ENCODE assay signal across 8 cellular contexts in the genomic region with DNA sequence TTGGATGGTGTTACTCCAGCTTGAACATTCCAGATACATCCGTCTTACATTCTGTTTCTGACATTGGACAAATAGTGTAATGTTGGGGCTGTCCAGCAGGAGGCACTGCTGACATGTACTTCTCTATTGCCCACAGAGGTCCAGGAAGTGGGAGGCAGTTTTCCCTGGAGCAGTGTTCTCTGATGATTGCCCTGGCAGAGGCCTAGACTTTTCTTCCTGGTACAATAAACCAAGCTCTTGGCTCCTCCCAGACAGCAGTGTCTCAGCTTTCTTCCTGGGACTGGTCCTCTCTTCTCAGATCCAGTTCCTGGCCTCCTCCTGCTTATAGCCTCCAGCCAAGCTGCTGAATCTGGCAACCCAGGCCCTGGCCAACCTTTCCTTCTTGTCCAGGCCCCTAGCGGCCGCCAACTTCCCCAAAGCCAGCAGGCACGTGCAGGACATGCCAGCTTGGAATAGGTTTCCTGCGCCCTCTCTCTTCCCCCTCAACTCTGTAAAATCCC. TPM values are rescaled to one million over a fixed set of nuclear protein-coding genes. Genes with fewer than 3 reads are reported as not detected.
DNase-seq lines count a peak whose midpoint lies in the region; ATAC-seq and TF ChIP-seq lines count a peak whose summit lies in the region.

No MANE protein-coding gene starts in this region.

- no peak overlapping the region for H3K27ac Mint-ChIP-seq in CD8-positive, alpha-beta memory T cell
- H3K27ac Mint-ChIP-seq in activated T-helper 1 cell treated with anti-CD3 and anti-CD28 coated beads, Interleukin-12 subunit alpha, Interleukin-12 subunit beta, Interleukin-2, Interleukin-4 antibody, amounts not matched to agents 30 ng/mL and 10 ng/mL and 1 ng/mL, durations not matched to agents 14 hours and 24 hours and 36 hours, result no peak overlapping the region
- H3K27ac Mint-ChIP-seq in natural killer cell, result no peak overlapping the region

- no peaks in the 10 kb centered on the region for H3K27me3 ChIP-seq in CD8-positive, alpha-beta memory T cell (ENCODE audit: insufficient read depth, low read length, poor library complexity, severe bottlenecking)
- H3K27me3 ChIP-seq in HL-60 (ENCODE audit: insufficient read depth, poor library complexity, severe bottlenecking) (no peaks in the 10 kb centered on the region), NT2/D1 (ENCODE audit: insufficient read depth, insufficient read length) (no peaks in the 10 kb centered on the region), tibial artery (peaks cover 0 to 42% of the 10 kb centered on the region in 2 donors)

- H3K4me1 Mint-ChIP-seq in CD8-positive, alpha-beta memory T cell, result peaks cover 5 to 6% (median 6%) of the 10 kb centered on the region in 3 donors
- peaks cover 22% of the 10 kb centered on the region for H3K4me1 Mint-ChIP-seq in activated T-helper 1 cell treated with anti-CD3 and anti-CD28 coated beads, Interleukin-12 subunit alpha, Interleukin-12 subunit beta, Interleukin-2, Interleukin-4 antibody, amounts not matched to agents 30 ng/mL and 10 ng/mL and 1 ng/mL, durations not matched to agents 14 hours and 24 hours and 36 hours (ENCODE audit: low read depth)
- H3K4me1 Mint-ChIP-seq in natural killer cell, result no peaks in the 10 kb centered on the region

- ATAC-seq in natural killer cell (peak; percentile 33 to 53 (median 36)), HG02884 (IDR thresholded peaks at IDR 0.05; ENCODE audit: unreplicated experiment) (no peak)

- intact Hi-C loops in activated T-helper 1 cell treated with anti-CD3 and anti-CD28 coated beads, Interleukin-12 subunit alpha, Interleukin-12 subunit beta, Interleukin-2, Interleukin-4 antibody, amounts not matched to agents 30 ng/mL and 10 ng/mL and 1 ng/mL, durations not matched to agents 14 hours and 24 hours and 36 hours (cut with micrococcal nuclease), result loop anchor here (2.0 kb wide), 2 partner anchors 15 to 119 kb away; a partner anchor contains a TSS
- intact Hi-C loops in natural killer cell (cut with micrococcal nuclease) (no loop called here), tibial artery (cut with DNase I; ENCODE audit: low total_unique reads) (no loop called here)

- no peaks in the 10 kb centered on the region for H3K36me3 Mint-ChIP-seq in CD8-positive, alpha-beta memory T cell
- no peaks in the 10 kb centered on the region for H3K36me3 Mint-ChIP-seq in activated T-helper 1 cell treated with anti-CD3 and anti-CD28 coated beads, Interleukin-12 subunit alpha, Interleukin-12 subunit beta, Interleukin-2, Interleukin-4 antibody, amounts not matched to agents 30 ng/mL and 10 ng/mL and 1 ng/mL, durations not matched to agents 14 hours and 24 hours and 36 hours (ENCODE audit: low read depth)
- H3K36me3 Mint-ChIP-seq in natural killer cell, result no peaks in the 10 kb centered on the region

- no peak overlapping the region for H3K27ac ChIP-seq in CD8-positive, alpha-beta memory T cell (ENCODE audit: low read depth, low read length)
- H3K27ac ChIP-seq in HL-60 (replicated peaks) (no peak overlapping the region), tibial artery (no peak overlapping the region)

- H3K36me3 ChIP-seq in CD8-positive, alpha-beta memory T cell (ENCODE audit: insufficient read depth, low read length), result no peaks in the 10 kb centered on the region
- H3K36me3 ChIP-seq in NT2/D1 (ENCODE audit: insufficient read depth, insufficient read length, low read length) (no peaks in the 10 kb centered on the region), tibial artery (no peaks in the 10 kb centered on the region)

- CTCF ChIA-PET in CD8-positive, alpha-beta memory T cell (lab: Charles Lee), result interaction anchor here (0.8 to 10.1 kb wide), 15 partner anchors 14 to 440 kb away, joined by 3 to 276 read pairs (median 4); a partner anchor contains a TSS

- no peak overlapping the region for H3K4me3 Mint-ChIP-seq in CD8-positive, alpha-beta memory T cell
- H3K4me3 Mint-ChIP-seq in activated T-helper 1 cell treated with anti-CD3 and anti-CD28 coated beads, Interleukin-12 subunit alpha, Interleukin-12 subunit beta, Interleukin-2, Interleukin-4 antibody, amounts not matched to agents 30 ng/mL and 10 ng/mL and 1 ng/mL, durations not matched to agents 14 hours and 24 hours and 36 hours, result no peak overlapping the region
- H3K4me3 Mint-ChIP-seq in natural killer cell, result no peak overlapping the region

- H3K9me3 ChIP-seq in CD8-positive, alpha-beta memory T cell (ENCODE audit: low read length), result no peaks in the 10 kb centered on the region
- H3K9me3 ChIP-seq in NT2/D1 (ENCODE audit: insufficient read depth, low read length) (no peaks in the 10 kb centered on the region), tibial artery (no peaks in the 10 kb centered on the region)

- POLR2A ChIA-PET in CD8-positive, alpha-beta memory T cell (lab: Charles Lee), result no interaction called here

- H3K4me3 ChIP-seq in CD8-positive, alpha-beta memory T cell (ENCODE audit: low read length), result no peak overlapping the region
- H3K4me3 ChIP-seq in HL-60 (replicated peaks; ENCODE audit: insufficient read depth, low read length) (no peak overlapping the region), NT2/D1 (ENCODE audit: insufficient read length, low read depth) (no peak overlapping the region), fibroblast of mammary gland (ENCODE audit: control insufficient read depth, low read depth, low read length) (no peak overlapping the region), tibial artery (no peak overlapping the region)

- peaks cover 4 to 7% of the 10 kb centered on the region in 2 donors for H3K27me3 Mint-ChIP-seq in CD8-positive, alpha-beta memory T cell
- peaks cover 12% of the 10 kb centered on the region for H3K27me3 Mint-ChIP-seq in activated T-helper 1 cell treated with anti-CD3 and anti-CD28 coated beads, Interleukin-12 subunit alpha, Interleukin-12 subunit beta, Interleukin-2, Interleukin-4 antibody, amounts not matched to agents 30 ng/mL and 10 ng/mL and 1 ng/mL, durations not matched to agents 14 hours and 24 hours and 36 hours (ENCODE audit: insufficient read depth)
- peaks cover 6 to 9% of the 10 kb centered on the region in 2 donors for H3K27me3 Mint-ChIP-seq in natural killer cell (ENCODE audit: low read depth in 2 of 2)

- peak; percentile 29 to 57 (median 41) for DNase-seq in CD8-positive, alpha-beta memory T cell
- peak in 1 of 2 experiments; percentile 51 for DNase-seq in HL-60 (ENCODE audit: low read depth in 1 of 2, low spot score in 1 of 2)
- DNase-seq in NT2/D1 (ENCODE audit: low read depth, low spot score), result peak; percentile 89
- peak; percentile 34 for DNase-seq in activated T-helper 1 cell treated with anti-CD3 and anti-CD28 coated beads, Interleukin-12 subunit alpha, Interleukin-12 subunit beta, Interleukin-2, Interleukin-4 antibody, amounts not matched to agents 30 ng/mL and 10 ng/mL and 1 ng/mL, durations not matched to agents 14 hours and 24 hours and 36 hours (ENCODE audit: low spot score)
- DNase-seq in fibroblast of mammary gland (ENCODE audit: low read depth), result peak; percentile 92
- DNase-seq in natural killer cell, result peak; percentile 34
- DNase-seq in tibial artery, result peak; percentile 90 to 95

- H3K4me1 ChIP-seq in CD8-positive, alpha-beta memory T cell (ENCODE audit: insufficient read depth, low read length), result peaks cover 6% of the 10 kb centered on the region
- peaks cover 16% of the 10 kb centered on the region for H3K4me1 ChIP-seq in NT2/D1 (ENCODE audit: insufficient read depth, insufficient read length)
- peaks cover 0 to 11% (median 0%) of the 10 kb centered on the region in 4 donors for H3K4me1 ChIP-seq in tibial artery

- peak overlapping the region; percentile 12 for H3K9ac ChIP-seq in NT2/D1 (ENCODE audit: insufficient read length, low read depth)

- H3K9me3 Mint-ChIP-seq in CD8-positive, alpha-beta memory T cell, result no peaks in the 10 kb centered on the region
- H3K9me3 Mint-ChIP-seq in activated T-helper 1 cell treated with anti-CD3 and anti-CD28 coated beads, Interleukin-12 subunit alpha, Interleukin-12 subunit beta, Interleukin-2, Interleukin-4 antibody, amounts not matched to agents 30 ng/mL and 10 ng/mL and 1 ng/mL, durations not matched to agents 14 hours and 24 hours and 36 hours, result no peaks in the 10 kb centered on the region
- no peaks in the 10 kb centered on the region for H3K9me3 Mint-ChIP-seq in natural killer cell

- TF ChIP-seq CTCF in HL-60 (IDR thresholded peaks at IDR 0.05; ENCODE audit: insufficient read depth, low read length) (peak; percentile 66), fibroblast of mammary gland (conservative IDR thresholded peaks at IDR 0.05; ENCODE audit: control insufficient read depth, insufficient read depth, low read depth, low read length) (peak; percentile 91), natural killer cell (IDR thresholded peaks at IDR 0.05) (peak; percentile 65), tibial artery (IDR thresholded peaks at IDR 0.05) (peak; percentile 64 to 79)

RNA-seq across cellular contexts. Expression of a gene that starts 14.9 kb away (rescaled TPM):
- 1 to 10 TPM; 5.4 to 6.1 TPM for total RNA-seq in CD8-positive, alpha-beta memory T cell
- polyA plus RNA-seq in CD8-positive, alpha-beta memory T cell, result 3.1 TPM
- total RNA-seq in activated T-helper 1 cell treated with anti-CD3 and anti-CD28 coated beads, Interleukin-12 subunit alpha, Interleukin-12 subunit beta, Interleukin-2, Interleukin-4 antibody, amounts not matched to agents 30 ng/mL and 10 ng/mL and 1 ng/mL, durations not matched to agents 14 hours and 24 hours and 36 hours, result 2.2 and 3.1 TPM in 2 replicates
- 1 to 10 TPM in 1 of 3 donors, under 1 TPM in 2; 0.07 to 2.5 (median 0.19) TPM for total RNA-seq in natural killer cell

RNA-seq across cellular contexts. Expression of a gene that starts 59.1 kb away (rescaled TPM):
- not detected for total RNA-seq in CD8-positive, alpha-beta memory T cell
- not detected for polyA plus RNA-seq in CD8-positive, alpha-beta memory T cell
- not detected in 2 replicates for total RNA-seq in activated T-helper 1 cell treated with anti-CD3 and anti-CD28 coated beads, Interleukin-12 subunit alpha, Interleukin-12 subunit beta, Interleukin-2, Interleukin-4 antibody, amounts not matched to agents 30 ng/mL and 10 ng/mL and 1 ng/mL, durations not matched to agents 14 hours and 24 hours and 36 hours
- not detected for total RNA-seq in natural killer cell
